27 cellular contexts compared by ENCODE assay signal in the genomic region with DNA sequence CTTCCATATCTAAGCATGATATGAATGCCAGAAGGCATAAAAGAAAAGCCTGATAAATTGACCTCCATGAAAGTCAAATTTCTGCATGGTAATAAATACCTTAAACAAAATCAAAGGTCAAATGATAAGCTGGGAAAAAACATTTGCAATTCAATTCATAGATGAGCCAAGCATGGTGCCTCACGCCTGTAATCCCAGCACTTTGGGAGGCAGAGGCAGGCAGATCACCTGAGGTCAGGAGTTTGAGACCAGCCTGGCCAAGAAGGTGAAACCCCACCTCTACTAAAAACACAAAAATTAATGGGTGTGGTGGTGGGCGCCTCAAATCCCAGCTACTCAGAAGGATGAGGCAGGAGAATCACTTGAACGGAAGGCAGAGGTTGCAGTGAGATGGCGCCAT.
"Had no signal": no experiment of that assay in that cellular context is flagged by ENCODE, and none has a peak within 500 bp of the region (broad histone marks: within the 10 kb centered on the region; RNA-seq: fewer than 3 reads in every experiment).

No MANE protein-coding gene starts in this region.

- H3K36me3 Mint-ChIP-seq: immature natural killer cell; mesothelial cell of epicardium; naive B cell; natural killer cell; neural progenitor cell; stimulated activated memory B cell treated with anti-CD40 and anti-IgM and Interleukin-4, amounts not matched to agents 10 μg/mL and 1 μg/mL and 100 μg/mL, for 72 hours; type B pancreatic cell had no signal

- H3K4me3 ChIP-seq: left lung, lung, neural progenitor cell, psoas muscle, right lobe of liver, tibial nerve, uterus had no signal

- H3K27ac Mint-ChIP-seq: immature natural killer cell; mesothelial cell of epicardium; naive B cell; natural killer cell; nephron progenitor cell; neural progenitor cell; stimulated activated memory B cell treated with anti-CD40 and anti-IgM and Interleukin-4, amounts not matched to agents 10 μg/mL and 1 μg/mL and 100 μg/mL, for 72 hours; stimulated activated naive CD8-positive, alpha-beta T cell treated with anti-CD3 and anti-CD28 coated beads, Interleukin-15, amount 100 ng/mL, for 72 hours; type B pancreatic cell had no signal

- H3K4me1 Mint-ChIP-seq: immature natural killer cell; naive B cell; natural killer cell; stimulated activated memory B cell treated with anti-CD40 and anti-IgM and Interleukin-4, amounts not matched to agents 10 μg/mL and 1 μg/mL and 100 μg/mL, for 72 hours; stimulated activated naive CD8-positive, alpha-beta T cell treated with anti-CD3 and anti-CD28 coated beads, Interleukin-15, amount 100 ng/mL, for 72 hours had no signal

- H3K4me1 ChIP-seq: left lung, neural progenitor cell, right lobe of liver, tibial nerve, uterus had no signal

- H3K4me3 Mint-ChIP-seq: immature natural killer cell; mesothelial cell of epicardium; naive B cell; natural killer cell; nephron progenitor cell; neural progenitor cell; stimulated activated memory B cell treated with anti-CD40 and anti-IgM and Interleukin-4, amounts not matched to agents 10 μg/mL and 1 μg/mL and 100 μg/mL, for 72 hours; stimulated activated naive CD8-positive, alpha-beta T cell treated with anti-CD3 and anti-CD28 coated beads, Interleukin-15, amount 100 ng/mL, for 72 hours; type B pancreatic cell had no signal

- ATAC-seq: left colon; left lung; natural killer cell; psoas muscle; right lobe of liver; stimulated activated memory B cell treated with anti-CD40 and anti-IgM and Interleukin-4, amounts not matched to agents 10 μg/mL and 1 μg/mL and 100 μg/mL, for 72 hours; stimulated activated naive CD8-positive, alpha-beta T cell treated with anti-CD3 and anti-CD28 coated beads, Interleukin-15, amount 100 ng/mL, for 72 hours had no signal

- H3K79me2 ChIP-seq: parathyroid adenoma had no signal

- H3K4me2 ChIP-seq: neural progenitor cell had no signal

- H3K27ac ChIP-seq: left lung, neural progenitor cell, neutrophil, parathyroid adenoma, right lobe of liver, tibial nerve, uterus had no signal

- H3K9me3 Mint-ChIP-seq: immature natural killer cell; mesothelial cell of epicardium; naive B cell; natural killer cell; nephron progenitor cell; neural progenitor cell; stimulated activated memory B cell treated with anti-CD40 and anti-IgM and Interleukin-4, amounts not matched to agents 10 μg/mL and 1 μg/mL and 100 μg/mL, for 72 hours; stimulated activated naive CD8-positive, alpha-beta T cell treated with anti-CD3 and anti-CD28 coated beads, Interleukin-15, amount 100 ng/mL, for 72 hours; type B pancreatic cell had no signal

- H3K27me3 Mint-ChIP-seq: type B pancreatic cell had no signal

- DNase-seq: hypothalamus; immature natural killer cell; kidney; left colon; left lung; mesendoderm; naive B cell; natural killer cell; nephron progenitor cell; occipital lobe; psoas muscle; right lobe of liver; stimulated activated CD4-positive, alpha-beta T cell treated with anti-CD3 and anti-CD28 coated beads, Interleukin-12 subunit alpha, Interleukin-12 subunit beta, amount 100 ng/mL, for 4 hours; stimulated activated CD4-positive, alpha-beta T cell treated with anti-CD3 and anti-CD28 coated beads, Interleukin-15, amount 100 ng/mL, for 24 hours; stimulated activated CD4-positive, alpha-beta T cell treated with anti-CD3 and anti-CD28 coated beads, Interleukin-4, amount 100 ng/mL, for 24 hours; stimulated activated naive CD4-positive, alpha-beta T cell treated with Interleukin-2 at 50 U/mL for 16 hours; stimulated activated naive CD8-positive, alpha-beta T cell treated with anti-CD3 and anti-CD28 coated beads, Interleukin-15, amount 100 ng/mL, for 72 hours; substantia nigra; uterus had no signal

- H3K27me3 ChIP-seq: left lung, neural progenitor cell, neutrophil, right lobe of liver, tibial nerve, uterus had no signal

- H3K9me3 ChIP-seq: left lung, neutrophil, psoas muscle, right lobe of liver, tibial nerve, uterus had no signal

- H2AFZ ChIP-seq: neural progenitor cell, parathyroid adenoma had no signal

- H3K36me3 ChIP-seq: left lung, neural progenitor cell, neutrophil, right lobe of liver, tibial nerve, uterus had no signal
